Comparison of ENCODE assay signal across 1 cellular context in the genomic region with DNA sequence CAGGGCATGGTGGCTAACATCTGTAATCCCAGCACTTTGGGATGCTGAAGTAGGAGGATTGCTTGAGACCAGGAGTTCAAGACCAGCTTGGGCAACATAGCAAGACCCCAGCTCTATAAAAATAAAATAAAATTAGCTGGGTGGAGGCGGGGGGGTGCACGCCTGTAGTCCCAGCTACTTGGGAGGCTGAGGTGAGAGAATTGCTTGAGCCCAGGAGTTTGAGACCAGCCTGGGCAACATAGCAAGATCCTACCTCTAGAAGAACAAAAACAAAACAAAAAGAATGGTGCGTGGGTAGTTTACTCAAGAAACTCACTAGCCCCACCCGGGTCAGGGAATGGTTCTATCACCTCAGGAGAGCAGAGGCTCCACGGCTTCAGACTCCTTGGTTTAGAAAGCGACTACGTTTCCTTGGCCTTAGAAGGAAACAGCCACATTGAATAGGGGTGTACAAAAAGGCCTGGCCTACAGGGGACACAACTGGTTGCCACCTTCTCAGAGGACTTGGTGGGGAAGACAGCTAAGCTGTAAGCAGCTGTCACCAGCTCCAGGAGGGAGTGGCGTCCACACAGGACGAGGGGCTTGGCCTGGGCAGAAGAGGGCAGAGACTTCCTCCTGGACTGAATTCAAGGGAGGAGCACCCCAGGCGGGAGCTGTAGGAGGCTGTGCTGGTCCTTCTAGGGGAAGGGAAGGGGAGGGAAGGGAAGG.
TF ChIP-seq lines count a peak whose summit lies in the region.

No MANE protein-coding gene starts in this region.

TF ChIP-seq in SK-N-SH, 30 proteins besides CTCF, POLR2A, EP300 and RAD21 (continued from another document):
- TF ChIP-seq PBX3 (IDR thresholded peaks at IDR 0.05) (no peak), FOXJ3 (CRISPR knock-in tag; IDR thresholded peaks at IDR 0.05) (no peak), EZH2phosphoT487 (IDR thresholded peaks at IDR 0.05; ENCODE audit: borderline replicate concordance, low read depth) (no peak), MXI1 (IDR thresholded peaks at IDR 0.05; ENCODE audit: low read depth, low read length) (no peak), USF2 (IDR thresholded peaks at IDR 0.05; ENCODE audit: borderline replicate concordance, low read depth, low read length) (no peak), YY1 (IDR thresholded peaks at IDR 0.05; ENCODE audit: low read depth) (no peak), TAF1 (IDR thresholded peaks at IDR 0.05; ENCODE audit: borderline replicate concordance, low read depth, low read length) (no peak), SMC3 (IDR thresholded peaks at IDR 0.05; ENCODE audit: low read depth, low read length) (no peak), SIN3A (IDR thresholded peaks at IDR 0.05; ENCODE audit: borderline replicate concordance, low read depth, low read length) (no peak), NFIC (IDR thresholded peaks at IDR 0.05; ENCODE audit: borderline replicate concordance) (no peak), FOXM1 (IDR thresholded peaks at IDR 0.05; ENCODE audit: low read depth) (no peak), FOSL2 (IDR thresholded peaks at IDR 0.05; ENCODE audit: borderline replicate concordance, low read depth) (no peak)
- TF ChIP-seq, protein P1, sequence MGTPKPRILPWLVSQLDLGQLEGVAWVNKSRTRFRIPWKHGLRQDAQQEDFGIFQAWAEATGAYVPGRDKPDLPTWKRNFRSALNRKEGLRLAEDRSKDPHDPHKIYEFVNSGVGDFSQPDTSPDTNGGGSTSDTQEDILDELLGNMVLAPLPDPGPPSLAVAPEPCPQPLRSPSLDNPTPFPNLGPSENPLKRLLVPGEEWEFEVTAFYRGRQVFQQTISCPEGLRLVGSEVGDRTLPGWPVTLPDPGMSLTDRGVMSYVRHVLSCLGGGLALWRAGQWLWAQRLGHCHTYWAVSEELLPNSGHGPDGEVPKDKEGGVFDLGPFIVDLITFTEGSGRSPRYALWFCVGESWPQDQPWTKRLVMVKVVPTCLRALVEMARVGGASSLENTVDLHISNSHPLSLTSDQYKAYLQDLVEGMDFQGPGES (IDR thresholded peaks at IDR 0.05; ENCODE audit: low read depth, low read length) = no peak
